In the genomic region with DNA sequence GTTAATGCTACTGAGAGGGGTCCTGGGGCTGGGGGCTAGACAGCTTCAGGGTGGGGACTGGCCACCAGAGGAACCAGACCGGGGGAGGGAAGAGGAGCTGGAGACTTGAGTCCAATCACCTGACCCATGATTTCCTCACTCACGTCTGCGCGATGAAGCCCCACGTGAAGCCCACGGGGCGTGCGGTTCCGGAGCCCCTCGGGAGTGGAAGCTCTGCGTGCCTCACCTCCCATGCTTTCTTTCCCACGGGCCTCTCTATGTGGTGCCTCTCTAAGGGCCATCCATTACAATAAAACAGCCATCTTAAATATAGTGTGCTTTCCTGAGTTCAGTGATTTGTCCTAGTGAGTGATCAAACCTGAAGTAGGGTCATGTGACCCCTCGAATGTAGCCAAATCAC, we compare ENCODE assay signal across 9 cellular contexts.
"Had no signal": no experiment of that assay in that cellular context is flagged by ENCODE, and none has a peak within 500 bp of the region (broad histone marks: within the 10 kb centered on the region; RNA-seq: fewer than 3 reads in every experiment).

No MANE protein-coding gene starts in this region.

- H3K27ac ChIP-seq: colonic mucosa, gastrocnemius medialis, hepatocyte, pancreas, tibial artery, vagina had no signal

- H3K79me2 ChIP-seq: hepatocyte had no signal

- FAIRE-seq: pancreas had no signal

- H2AFZ ChIP-seq: hepatocyte had no signal

- DNase-seq: activated gamma-delta T cell; activated T-cell treated with anti-CD3 and anti-CD28 coated beads for 4 hours; effector CD8-positive, alpha-beta T cell; pancreas had no signal

- ATAC-seq: gastrocnemius medialis had no signal

- H3K4me3 ChIP-seq: colonic mucosa, hepatocyte, pancreas had no signal

- H3K36me3 ChIP-seq: colonic mucosa, gastrocnemius medialis, pancreas, tibial artery, vagina had no signal

- H3K27me3 ChIP-seq: colonic mucosa, hepatocyte, pancreas, tibial artery, vagina had no signal

- H3K4me1 ChIP-seq: colonic mucosa, gastrocnemius medialis had no signal

- H3K9me3 ChIP-seq: colonic mucosa, gastrocnemius medialis, pancreas, tibial artery, vagina had no signal
